Comparison of ENCODE assay signal across 17 cellular contexts in the genomic region with DNA sequence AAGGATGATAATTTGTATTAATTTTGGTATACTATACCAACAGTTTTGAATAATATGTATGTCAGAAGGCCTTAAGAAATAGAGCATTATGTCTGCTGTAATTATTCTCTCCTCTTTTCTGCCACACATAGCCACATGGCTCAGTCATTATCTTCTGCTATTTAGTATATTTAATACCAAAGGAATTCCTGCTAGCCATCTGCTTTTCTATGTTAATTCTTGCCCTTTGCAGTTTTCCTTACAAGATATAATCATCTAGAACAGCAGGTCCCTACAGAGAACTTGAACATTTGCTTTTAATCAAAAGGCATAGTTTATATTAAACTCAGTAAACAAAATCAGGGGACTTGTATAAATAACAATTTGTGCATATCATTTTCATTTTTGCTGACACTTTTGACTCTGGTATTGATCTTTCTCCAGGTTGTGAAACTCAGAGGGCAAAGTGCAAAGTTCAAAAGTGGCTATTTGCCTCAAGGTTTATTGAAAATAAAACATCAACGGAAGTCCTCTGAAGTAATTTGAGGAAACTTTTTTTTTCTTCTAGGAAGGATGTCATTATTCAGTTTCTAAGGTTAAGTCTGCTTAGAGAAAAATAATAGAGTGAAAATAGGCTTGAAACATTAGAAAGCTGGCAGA.
DNase-seq lines count a peak whose midpoint lies in the region; ATAC-seq and TF ChIP-seq lines count a peak whose summit lies in the region.
"Had no signal": no experiment of that assay in that cellular context is flagged by ENCODE, and none has a peak within 500 bp of the region (broad histone marks: within the 10 kb centered on the region; RNA-seq: fewer than 3 reads in every experiment).

No MANE protein-coding gene starts in this region.

- no peak for TF ChIP-seq EP300 in SK-N-SH (IDR thresholded peaks at IDR 0.05; ENCODE audit: borderline replicate concordance in 1 of 2, low read depth in 1 of 2, low read length in 1 of 2)

- peak overlapping the region in 1 of 2 experiments; percentile 44; a peak in 1 of 4 replicates for H3K27ac ChIP-seq in SK-N-SH (ENCODE audit: low read depth in 2 of 2, low read length in 1 of 2)

- no peaks in the 10 kb centered on the region for H3K79me2 ChIP-seq in SK-N-SH (ENCODE audit: insufficient read depth)

- no peaks in the 10 kb centered on the region for H3K27me3 Mint-ChIP-seq in progenitor cell of endocrine pancreas
- H3K27me3 Mint-ChIP-seq: CD4-positive, alpha-beta memory T cell had no signal

- intact Hi-C loops in head of caudate nucleus (cut with DNase I), result no loop called here

- peak; percentile 60 for ATAC-seq in left lobe of liver

- no peak for TF ChIP-seq CTCF in SK-N-SH (IDR thresholded peaks at IDR 0.05)
- TF ChIP-seq CTCF in progenitor cell of endocrine pancreas (IDR thresholded peaks at IDR 0.05; ENCODE audit: unreplicated experiment), result no peak

- TF ChIP-seq RAD21 in SK-N-SH (IDR thresholded peaks at IDR 0.05; ENCODE audit: low read length), result no peak

- peaks cover 15% of the 10 kb centered on the region for H3K4me1 Mint-ChIP-seq in progenitor cell of endocrine pancreas (ENCODE audit: low read depth)
- H3K4me1 Mint-ChIP-seq: CD4-positive, alpha-beta memory T cell had no signal

- H3K36me3 Mint-ChIP-seq in progenitor cell of endocrine pancreas (ENCODE audit: insufficient read depth), result no peaks in the 10 kb centered on the region
- H3K36me3 Mint-ChIP-seq: CD4-positive, alpha-beta memory T cell had no signal

- H3K27ac Mint-ChIP-seq in progenitor cell of endocrine pancreas, result peak overlapping the region; percentile 7
- H3K27ac Mint-ChIP-seq: CD4-positive, alpha-beta memory T cell had no signal

- no peak overlapping the region for H3K4me2 ChIP-seq in SK-N-SH

- H2AFZ ChIP-seq in SK-N-SH (ENCODE audit: low read depth), result no peak overlapping the region

- peak; percentile 8 for DNase-seq in NCI-H146 (lab: John Stamatoyannopoulos, UW)
- DNase-seq in NCI-H146 treated with DMSO at 0.1 percent for 48 hours (lab: John Stamatoyannopoulos, UW; ENCODE audit: unreplicated experiment), result no peak
- DNase-seq in SK-N-SH, result no peak
- DNase-seq in left lobe of liver (ENCODE audit: low spot score), result peak; percentile 61
- no peak for DNase-seq in progenitor cell of endocrine pancreas (ENCODE audit: low spot score, unreplicated experiment)
- DNase-seq in head of caudate nucleus, result no peak
- no peak for DNase-seq in SIG-M5 (lab: John Stamatoyannopoulos, UW)
- DNase-seq in T-helper 1 cell, result no peak
- DNase-seq: 8988T; Calu3; CD4-positive, alpha-beta memory T cell; DMS79 treated with DMSO at 0.1 percent for 48 hours; GOT3; NCI-H1092; NCI-H187; NCI-H446; NCI-H82 had no signal

- H3K4me3 Mint-ChIP-seq in progenitor cell of endocrine pancreas (ENCODE audit: low read depth), result no peak overlapping the region
- H3K4me3 Mint-ChIP-seq: CD4-positive, alpha-beta memory T cell had no signal

- WGBS in SK-N-SH (ENCODE audit: low lambda C conversion rate), result 34% methylated on average over 1 of the region's 1 CpG

- peaks cover 5% of the 10 kb centered on the region for H3K9me3 Mint-ChIP-seq in progenitor cell of endocrine pancreas (ENCODE audit: low read depth)

- no peak overlapping the region for H3K9ac ChIP-seq in SK-N-SH

- CTCF ChIA-PET in SK-N-SH (lab: Yijun Ruan, JAX), result interaction anchor here (0.9 to 1.5 kb wide), 4 partner anchors 9 to 1687 kb away, joined by 3 to 7 read pairs (median 3); no protein-coding TSS in a partner anchor

- no peaks in the 10 kb centered on the region for H3F3A ChIP-seq in SK-N-SH (replicated peaks; ENCODE audit: insufficient read depth)

- H4K20me1 ChIP-seq in SK-N-SH (ENCODE audit: insufficient read depth), result no peaks in the 10 kb centered on the region

- H3K4me1 ChIP-seq in SK-N-SH (ENCODE audit: control insufficient read depth in 1 of 2, insufficient read depth in 2 of 2, low read depth in 1 of 2, low read length in 1 of 2), result peaks cover 0 to 13% of the 10 kb centered on the region in 2 experiments; a peak in 2 of 4 replicates

- no peak overlapping the region for H3K4me3 ChIP-seq in SK-N-SH (ENCODE audit: low read depth in 2 of 2, low read length in 1 of 2)

- no peaks in the 10 kb centered on the region for H3K27me3 ChIP-seq in SK-N-SH (ENCODE audit: insufficient read depth)

- H3K9me3 ChIP-seq in SK-N-SH, result no peaks in the 10 kb centered on the region

- POLR2A ChIA-PET in SK-N-SH (lab: Yijun Ruan, JAX), result no interaction called here

- no peaks in the 10 kb centered on the region for H3K9me2 ChIP-seq in SK-N-SH

- H3K36me3 ChIP-seq in SK-N-SH (replicated peaks in 1 of 2; ENCODE audit: control insufficient read depth in 1 of 2, insufficient read depth in 2 of 2, low read length in 1 of 2), result no peaks in the 10 kb centered on the region

TF ChIP-seq in SK-N-SH, 30 proteins besides CTCF, POLR2A, EP300 and RAD21:
- TF ChIP-seq RCOR1 (IDR thresholded peaks at IDR 0.05; ENCODE audit: low read length) (no peak), GATA2 (CRISPR knock-in tag; IDR thresholded peaks at IDR 0.05) (0 out of 2 replicates have a peak, but pooled peaks have one; percentile 18)
- TF ChIP-seq, protein P1, sequence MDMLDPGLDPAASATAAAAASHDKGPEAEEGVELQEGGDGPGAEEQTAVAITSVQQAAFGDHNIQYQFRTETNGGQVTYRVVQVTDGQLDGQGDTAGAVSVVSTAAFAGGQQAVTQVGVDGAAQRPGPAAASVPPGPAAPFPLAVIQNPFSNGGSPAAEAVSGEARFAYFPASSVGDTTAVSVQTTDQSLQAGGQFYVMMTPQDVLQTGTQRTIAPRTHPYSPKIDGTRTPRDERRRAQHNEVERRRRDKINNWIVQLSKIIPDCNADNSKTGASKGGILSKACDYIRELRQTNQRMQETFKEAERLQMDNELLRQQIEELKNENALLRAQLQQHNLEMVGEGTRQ (IDR thresholded peaks at IDR 0.05; ENCODE audit: borderline replicate concordance, low read depth, low read length), result no peak

Comparison
In these comparisons a context has a peak if more than half of its experiments do, and no peak if none do; other contexts are left out.
1. DNase-seq: peak in NCI-H146 (single experiment) and left lobe of liver (single experiment); none in NCI-H146 treated with DMSO at 0.1 percent for 48 hours (single experiment), SK-N-SH (single experiment), progenitor cell of endocrine pancreas (single experiment), head of caudate nucleus (0 of 42), SIG-M5 (single experiment) and T-helper 1 cell (0 of 5).